Comparison of ENCODE assay signal across 8 cellular contexts in genomic region chr9:127449332-127449966, GRCh38. TPM values are rescaled to one million over a fixed set of nuclear protein-coding genes. Genes with fewer than 3 reads are reported as not detected.
DNase-seq lines count a peak whose midpoint lies in the region; ATAC-seq and TF ChIP-seq lines count a peak whose summit lies in the region.

No MANE protein-coding gene starts in this region.

- 53 to 61% (median 55%) methylated on average over 5 of the region's 5 CpGs for WGBS in psoas muscle, 3 donors

- POLR2A ChIA-PET in RWPE1 (lab: Yijun Ruan, JAX; ENCODE audit: low non-redundant PET) = interaction anchor here (1.7 kb wide), 1 partner anchor 37 kb away, joined by 3 read pairs; no protein-coding TSS in a partner anchor

- peak overlapping the region; percentile 93 for H3K27ac ChIP-seq in RWPE1
- peak overlapping the region; percentile 91 for H3K27ac ChIP-seq in psoas muscle

- peaks cover 3% of the 10 kb centered on the region for H3K9me3 ChIP-seq in psoas muscle

- TF ChIP-seq CTCF in GM12875 (IDR thresholded peaks at IDR 0.05; ENCODE audit: borderline replicate concordance, insufficient read depth, low read depth, low read length) (no peak), RWPE1 (conservative IDR thresholded peaks at IDR 0.05; ENCODE audit: low read depth) (no peak), epithelial cell of proximal tubule (conservative IDR thresholded peaks at IDR 0.05; ENCODE audit: low read depth, low read length) (no peak), psoas muscle (IDR thresholded peaks at IDR 0.05) (no peak)

- no peaks in the 10 kb centered on the region for H3K27me3 ChIP-seq in psoas muscle (ENCODE audit: insufficient read depth in 3 of 3, low read length in 2 of 3)

- ATAC-seq in psoas muscle (no peak), GM18511 (IDR thresholded peaks at IDR 0.05; ENCODE audit: unreplicated experiment) (no peak)

- peaks cover 2 to 62% of the 10 kb centered on the region in 2 donors for H3K36me3 ChIP-seq in psoas muscle (ENCODE audit: insufficient read depth in 1 of 2, low read depth in 1 of 2)

- DNase-seq in RWPE1 (ENCODE audit: low spot score) (no peak), epithelial cell of proximal tubule (ENCODE audit: low read depth) (no peak), psoas muscle (no peak), cortex of kidney (lab: John Stamatoyannopoulos, UW) (no peak), NCI-H1694 (lab: John Stamatoyannopoulos, UW) (no peak), dermis blood vessel endothelial cell (no peak)

- peak overlapping the region; percentile 95 for H3K4me3 ChIP-seq in GM12875 (ENCODE audit: low read depth, low read length)
- peak overlapping the region; percentile 97 for H3K4me3 ChIP-seq in epithelial cell of proximal tubule (ENCODE audit: low read depth, low read length)
- H3K4me3 ChIP-seq in psoas muscle = peak overlapping the region; percentile 96

- intact Hi-C loops in psoas muscle (cut with DNase I) = no loop called here

- H3K4me1 ChIP-seq in psoas muscle = peaks cover 34% of the 10 kb centered on the region

- CTCF ChIA-PET in RWPE1 (lab: Yijun Ruan, JAX) = no interaction called here

RNA-seq across cellular contexts. Expression of gene RPL12, which starts 1.8 kb away (rescaled TPM):
- total RNA-seq in epithelial cell of proximal tubule (3,182 and 3,187 TPM in 2 replicates), psoas muscle (1,000 to 10,000 TPM in 1 of 4 donors, 100 to 1,000 TPM in 3; 748 to 1,111 (median 831) TPM), dermis blood vessel endothelial cell (969 and 1,693 TPM in 2 replicates)
- polyA plus RNA-seq in psoas muscle = 1,000 to 10,000 TPM; 1,171 to 2,317 (median 1,895) TPM

RNA-seq across cellular contexts. Expression of gene LRSAM1, which starts 1.9 kb away (rescaled TPM):
- total RNA-seq in epithelial cell of proximal tubule = 14.5 and 17.1 TPM in 2 replicates
- total RNA-seq in psoas muscle = 10 to 100 TPM in 3 of 4 donors, 1 to 10 TPM in 1; 8.3 to 17.7 (median 13.8) TPM
- polyA plus RNA-seq in psoas muscle = 10 to 100 TPM; 11.1 to 17.1 (median 11.6) TPM
- 15.7 and 16.2 TPM in 2 replicates for total RNA-seq in dermis blood vessel endothelial cell

RNA-seq across cellular contexts. Expression of gene ZNF79, which starts 25.3 kb away (rescaled TPM):
- total RNA-seq in epithelial cell of proximal tubule (4.7 and 7.4 TPM in 2 replicates), psoas muscle (10 to 100 TPM in 2 of 4 donors, 1 to 10 TPM in 2; 4.4 to 10.7 (median 9.1) TPM), dermis blood vessel endothelial cell (11.8 and 14.8 TPM in 2 replicates)
- polyA plus RNA-seq in psoas muscle = 1 to 10 TPM; 2.7 to 6.0 (median 2.8) TPM

RNA-seq across cellular contexts. Expression of gene SLC2A8, which starts 52.5 kb away (rescaled TPM):
- total RNA-seq in epithelial cell of proximal tubule = 14.8 and 18.2 TPM in 2 replicates
- total RNA-seq in psoas muscle = 10 to 100 TPM; 15.8 to 18.7 (median 16.3) TPM
- 10 to 100 TPM; 13.2 to 20.3 (median 19.0) TPM for polyA plus RNA-seq in psoas muscle
- total RNA-seq in dermis blood vessel endothelial cell = 10.1 and 11.9 TPM in 2 replicates
